Comparison of ENCODE assay signal across 2 cellular contexts in genomic region chr1:16369821-16370220, GRCh38.
TF ChIP-seq lines count a peak whose summit lies in the region.

No MANE protein-coding gene starts in this region.

TF ChIP-seq in SK-N-SH, 30 proteins besides CTCF, POLR2A, EP300 and RAD21 (continued from another document):
- TF ChIP-seq IRF3 (IDR thresholded peaks at IDR 0.05; ENCODE audit: low read depth, low read length) (no peak), USF2 (IDR thresholded peaks at IDR 0.05; ENCODE audit: borderline replicate concordance, low read depth, low read length) (no peak), PBX3 (IDR thresholded peaks at IDR 0.05) (no peak), EZH2phosphoT487 (IDR thresholded peaks at IDR 0.05; ENCODE audit: borderline replicate concordance, low read depth) (no peak), NFIC (IDR thresholded peaks at IDR 0.05; ENCODE audit: borderline replicate concordance) (no peak), TAF1 (IDR thresholded peaks at IDR 0.05; ENCODE audit: borderline replicate concordance, low read depth, low read length) (no peak)

TF ChIP-seq in SK-N-SH treated with all-trans-retinoic acid at 6 μM for 48 hours, 23 proteins besides CTCF, POLR2A, EP300 and RAD21 (continued from another document):
- TF ChIP-seq ZFP3 (CRISPR knock-in tag; IDR thresholded peaks at IDR 0.05) (no peak), GLIS3 (CRISPR knock-in tag; IDR thresholded peaks at IDR 0.05) (no peak), ZC3H10 (CRISPR knock-in tag; IDR thresholded peaks at IDR 0.05) (no peak), ESRRG (CRISPR knock-in tag; IDR thresholded peaks at IDR 0.05) (no peak), ZNF70 (CRISPR knock-in tag; IDR thresholded peaks at IDR 0.05) (no peak), TOX (CRISPR knock-in tag; IDR thresholded peaks at IDR 0.05; ENCODE audit: borderline replicate concordance) (no peak), SNAI2 (CRISPR knock-in tag; IDR thresholded peaks at IDR 0.05) (no peak)
